Comparison of ENCODE assay signal across 7 cellular contexts in the genomic region with DNA sequence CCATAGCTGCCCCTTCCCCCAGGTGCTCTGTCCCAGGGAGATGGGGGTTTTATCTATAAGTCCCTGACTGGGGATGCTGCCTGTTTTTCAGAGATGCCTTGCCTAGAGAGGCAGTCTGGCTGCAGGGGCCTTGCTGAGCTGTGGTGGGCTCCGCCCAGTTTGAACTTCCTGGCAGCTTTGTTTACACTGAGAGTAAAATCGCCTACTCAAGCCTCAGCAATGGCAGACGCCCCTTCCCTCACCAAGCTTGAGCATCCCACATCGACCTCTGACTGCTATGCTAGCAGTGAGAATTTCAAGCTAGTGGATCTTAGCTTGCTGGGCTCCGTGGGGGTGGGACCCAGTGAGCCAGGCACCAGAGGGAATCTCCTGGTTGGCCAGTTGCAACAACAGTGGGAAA.
DNase-seq lines count a peak whose midpoint lies in the region; ATAC-seq, FAIRE-seq and TF ChIP-seq lines count a peak whose summit lies in the region.
"Not testable (repeated sequence)": the region's sequence is repeated elsewhere in the genome, so short reads cannot be mapped to it uniquely, and the experiment has no call there.

No MANE protein-coding gene starts in this region.

- H3K9me3 ChIP-seq in kidney (ENCODE audit: control insufficient read depth in 1 of 2, low read length in 2 of 2); mesenchymal stem cell (ENCODE audit: control insufficient read depth, low read length); neuronal stem cell (replicated peaks in 1 of 2; ENCODE audit: control insufficient read depth in 2 of 2, insufficient read depth in 1 of 2, low read depth in 1 of 2, low read length in 2 of 2): not testable (repeated sequence)

- H3K27me3 Mint-ChIP-seq in GM23338 (ENCODE audit: insufficient read depth, low read depth, poor library complexity); WTC11 (ENCODE audit: low read depth): not testable (repeated sequence)

- H2BK15ac ChIP-seq in mesenchymal stem cell (ENCODE audit: low read depth, poor library complexity, severe bottlenecking); neuronal stem cell (ENCODE audit: low read length): not testable (repeated sequence)

- H3K4me1 ChIP-seq in GM23338 (ENCODE audit: insufficient read depth); kidney (ENCODE audit: control insufficient read depth in 1 of 2, insufficient read depth in 1 of 2, low read depth in 1 of 2, low read length in 2 of 2); mesenchymal stem cell (ENCODE audit: control insufficient read depth, insufficient read depth, low read depth, low read length); neuronal stem cell (ENCODE audit: control insufficient read depth in 2 of 2, insufficient read depth in 1 of 2, low read depth in 1 of 2, low read length in 2 of 2): not testable (repeated sequence)

- peak overlapping the region; percentile 87; the same call in 1 of the 2 replicates for H2AFZ ChIP-seq in GM23338
- H2AFZ ChIP-seq in mesenchymal stem cell (ENCODE audit: low read depth, low read length): peak overlapping the region; percentile 0
- H2AFZ ChIP-seq in neuronal stem cell (ENCODE audit: low read length): peak overlapping the region; percentile 84

- CTCF ChIA-PET in WTC11 (lab: Charles Lee): not testable (repeated sequence)

- H3K36me3 ChIP-seq in GM23338 (ENCODE audit: insufficient read depth); kidney (ENCODE audit: control insufficient read depth in 1 of 2, insufficient read depth in 2 of 2, low read length in 2 of 2); mesenchymal stem cell (ENCODE audit: control insufficient read depth in 1 of 2, insufficient read depth in 2 of 2, low read depth in 1 of 2, low read length in 2 of 2); neuronal stem cell (replicated peaks in 1 of 2; ENCODE audit: control insufficient read depth in 2 of 2, insufficient read depth in 2 of 2, low read length in 2 of 2): not testable (repeated sequence)

- intact Hi-C loops in kidney (cut with DNase I): not testable (repeated sequence)

- not testable (repeated sequence) for H3K4ac ChIP-seq in mesenchymal stem cell (ENCODE audit: low read depth in 1 of 2, low read length in 2 of 2); neuronal stem cell (ENCODE audit: low read length)

- WGBS in mesenchymal stem cell: 50% methylated on average over 5 of the region's 5 CpGs
- no CpG with 5 or more reads among the region's 5 CpGs for WGBS in neuronal stem cell (ENCODE audit: extremely low coverage in 2 of 2, insufficient read length in 2 of 2, insufficient replicate concordance in 1 of 2), 2 donors

- H3K27ac ChIP-seq in GM23338 (ENCODE audit: low read depth); kidney (ENCODE audit: low read depth in 2 of 2, low read length in 2 of 2); mesenchymal stem cell (ENCODE audit: low read length, poor library complexity, severe bottlenecking); neuronal stem cell (replicated peaks; ENCODE audit: low read length): not testable (repeated sequence)

- not testable (repeated sequence) for H2AK5ac ChIP-seq in mesenchymal stem cell (ENCODE audit: low read length, severe bottlenecking); neuronal stem cell (ENCODE audit: low read depth, low read length)

- not testable (repeated sequence) for H3K27me3 ChIP-seq in GM23338 (ENCODE audit: insufficient read depth); mesenchymal stem cell (ENCODE audit: control insufficient read depth in 1 of 2, insufficient read depth in 1 of 2, low read length in 2 of 2); neuronal stem cell (ENCODE audit: control insufficient read depth in 3 of 3, insufficient read depth in 3 of 3, low read depth in 1 of 3, low read length in 3 of 3)

- not testable (repeated sequence) for H3K79me1 ChIP-seq in mesenchymal stem cell (replicated peaks; ENCODE audit: low read length, poor library complexity, severe bottlenecking); neuronal stem cell (ENCODE audit: low read depth, low read length)

- not testable (repeated sequence) for H3K4me3 Mint-ChIP-seq in GM23338, WTC11

- H4K20me1 ChIP-seq in GM23338 (replicated peaks; ENCODE audit: insufficient read depth): not testable (repeated sequence)

- H2BK120ac ChIP-seq in mesenchymal stem cell (ENCODE audit: low read depth, low read length); neuronal stem cell (ENCODE audit: low read depth, low read length): not testable (repeated sequence)

- H3K27ac Mint-ChIP-seq in GM23338, WTC11: not testable (repeated sequence)

- TF ChIP-seq CTCF in GM23338 (conservative IDR thresholded peaks at IDR 0.05; ENCODE audit: low read depth in 2 of 2); WTC11 (IDR thresholded peaks at IDR 0.05); kidney (IDR thresholded peaks at IDR 0.05; ENCODE audit: borderline replicate concordance, extremely low read depth, insufficient read depth): not testable (repeated sequence)

- H3K14ac ChIP-seq in mesenchymal stem cell (ENCODE audit: low read length in 2 of 2): peak overlapping the region in 1 of 2 experiments; percentile 41
- H3K14ac ChIP-seq in neuronal stem cell (ENCODE audit: low read length): not testable (repeated sequence)

- not testable (repeated sequence) for H2BK12ac ChIP-seq in mesenchymal stem cell (ENCODE audit: low read length in 2 of 2); neuronal stem cell (ENCODE audit: low read length)

- H4K8ac ChIP-seq in mesenchymal stem cell (ENCODE audit: low read length); neuronal stem cell (ENCODE audit: low read depth, low read length): not testable (repeated sequence)

- DNase-seq in Daoy (ENCODE audit: low read depth) (peak; percentile 1), NCI-H748 (lab: John Stamatoyannopoulos, UW; ENCODE audit: unreplicated experiment) (peak; percentile 58), kidney (peak; percentile 36)
- not testable (repeated sequence) for DNase-seq in GM23338 (ENCODE audit: low spot score); WTC11 (ENCODE audit: low spot score); mesenchymal stem cell; neuronal stem cell (ENCODE audit: low spot score)

- H3K23ac ChIP-seq in mesenchymal stem cell (ENCODE audit: low read length in 2 of 2); neuronal stem cell (ENCODE audit: low read depth, low read length, poor library complexity): not testable (repeated sequence)

- H3K36me3 Mint-ChIP-seq in GM23338 (ENCODE audit: low read depth); WTC11: not testable (repeated sequence)

- ATAC-seq in GM23338: not testable (repeated sequence)
- peak; percentile 52 for ATAC-seq in WTC11

- not testable (repeated sequence) for H3K9me3 Mint-ChIP-seq in GM23338
- H3K9me3 Mint-ChIP-seq in WTC11: peaks cover 20% of the 10 kb centered on the region

- H3K9ac ChIP-seq in kidney (ENCODE audit: low read length in 2 of 2); mesenchymal stem cell (ENCODE audit: low read length); neuronal stem cell (ENCODE audit: low read depth, low read length, poor library complexity): not testable (repeated sequence)

- not testable (repeated sequence) for H3K4me1 Mint-ChIP-seq in GM23338, WTC11

- not testable (repeated sequence) for H3K4me2 ChIP-seq in GM23338; mesenchymal stem cell (ENCODE audit: low read length, poor library complexity, severe bottlenecking); neuronal stem cell (ENCODE audit: insufficient read depth, low read length, poor library complexity, severe bottlenecking)

- not testable (repeated sequence) for H3F3A ChIP-seq in GM23338 (replicated peaks; ENCODE audit: low read depth)

- not testable (repeated sequence) for H3K79me2 ChIP-seq in GM23338 (replicated peaks; ENCODE audit: insufficient read depth)

- FAIRE-seq in kidney (lab: Jason Lieb, UNC): not testable (repeated sequence)

- H3K9me2 ChIP-seq in GM23338 (ENCODE audit: insufficient read depth): not testable (repeated sequence)

- H3K18ac ChIP-seq in mesenchymal stem cell (ENCODE audit: low read depth in 1 of 2, low read length in 2 of 2): peak overlapping the region in 1 of 2 experiments; percentile 73
- H3K18ac ChIP-seq in neuronal stem cell (ENCODE audit: low read length): not testable (repeated sequence)

- POLR2A ChIA-PET in WTC11 (lab: Charles Lee): not testable (repeated sequence)

- not testable (repeated sequence) for H3K4me3 ChIP-seq in GM23338; kidney (ENCODE audit: low read length in 2 of 2); mesenchymal stem cell (ENCODE audit: insufficient read depth in 1 of 2, low read depth in 1 of 2, low read length in 2 of 2)
- peak overlapping the region in 1 of 2 donors; percentile 46 for H3K4me3 ChIP-seq in neuronal stem cell (ENCODE audit: low read length in 2 of 2)

- not testable (repeated sequence) for H2BK5ac ChIP-seq in mesenchymal stem cell (ENCODE audit: low read depth, low read length, poor library complexity, severe bottlenecking); neuronal stem cell (ENCODE audit: low read length)

- H4K91ac ChIP-seq in mesenchymal stem cell (ENCODE audit: low read length); neuronal stem cell (ENCODE audit: low read depth, low read length, poor library complexity): not testable (repeated sequence)

Comparison
In these comparisons a context has a peak if more than half of its experiments do, and no peak if none do; other contexts are left out.
1. H2AFZ ChIP-seq: peak in every context shown above with its lines; median percentile 87 in GM23338; 84 in neuronal stem cell; 0 in mesenchymal stem cell.